In genomic region chr17:7346761-7347614, GRCh38 we compare ENCODE assay signal across 26 cellular contexts. TPM values are rescaled to one million over a fixed set of nuclear protein-coding genes. Genes with fewer than 3 reads are reported as not detected.
DNase-seq lines count a peak whose midpoint lies in the region; ATAC-seq, FAIRE-seq and TF ChIP-seq lines count a peak whose summit lies in the region.
"Had no signal": no experiment of that assay in that cellular context is flagged by ENCODE, and none has a peak within 500 bp of the region (broad histone marks: within the 10 kb centered on the region; RNA-seq: fewer than 3 reads in every experiment).

No MANE protein-coding gene starts in this region.

- H4K20me1 ChIP-seq in GM23338 (replicated peaks; ENCODE audit: insufficient read depth): 0 out of 2 replicates have a peak, but pooled peaks cover 3% of the 10 kb centered on the region
- H4K20me1 ChIP-seq in osteoblast (ENCODE audit: insufficient read depth, low read length): peaks cover 16% of the 10 kb centered on the region

- H3K27ac ChIP-seq in GM23338 (ENCODE audit: low read depth) (no peak overlapping the region), osteoblast (ENCODE audit: low read depth, low read length) (no peak overlapping the region)

- TF ChIP-seq CTCF in GM23338 (conservative IDR thresholded peaks at IDR 0.05; ENCODE audit: low read depth in 2 of 2): peak in 1 of 2 experiments; percentile 52; a peak in 2 of 4 replicates
- TF ChIP-seq CTCF in osteoblast (IDR thresholded peaks at IDR 0.05; ENCODE audit: extremely low read depth, low read depth, low read length): no peak

- DNase-seq in GM23338 (ENCODE audit: low spot score) (no peak), adipocyte (ENCODE audit: low read depth) (no peak), osteoblast (ENCODE audit: insufficient read length, low spot score, missing footprints) (peak; percentile 91), GM19239 (ENCODE audit: insufficient read length, low spot score) (no peak), T-helper 9 cell (no peak), AG20443 (ENCODE audit: low spot score) (no peak)
- DNase-seq: activated CD4-positive, alpha-beta T cell treated with anti-CD3 and anti-CD28 coated beads, Interleukin-2, amount 50 U/mL, for 1 hour; central memory CD4-positive, alpha-beta T cell; effector CD4-positive, alpha-beta T cell; HCEC 1CT; hippocampal formation; Kasumi-1; NCI-H1092; NCI-H1930; NCI-H345; PC-3; retina; SHP77; stimulated activated CD4-positive, alpha-beta T cell treated with anti-CD3 and anti-CD28 coated beads, Interleukin-12 subunit alpha, Interleukin-12 subunit beta, amount 100 ng/mL, for 4 hours; SW 1271 had no signal

- H3K36me3 ChIP-seq in GM23338 (ENCODE audit: insufficient read depth) (no peaks in the 10 kb centered on the region), adipocyte (ENCODE audit: control insufficient read depth, insufficient read depth, low read length, severe bottlenecking) (no peaks in the 10 kb centered on the region), osteoblast (ENCODE audit: insufficient read depth, low read length) (no peaks in the 10 kb centered on the region)

- H3K27me3 ChIP-seq in GM23338 (ENCODE audit: insufficient read depth) (no peaks in the 10 kb centered on the region), adipocyte (replicated peaks; ENCODE audit: control insufficient read depth, insufficient read depth, low read length) (peaks cover 25% of the 10 kb centered on the region), osteoblast (ENCODE audit: insufficient read depth, low read length) (peaks cover 24% of the 10 kb centered on the region)

- H3K4me1 ChIP-seq in GM23338 (ENCODE audit: insufficient read depth) (peaks cover 6% of the 10 kb centered on the region), adipocyte (ENCODE audit: control insufficient read depth, insufficient read depth, low read length) (peaks cover 25% of the 10 kb centered on the region), osteoblast (ENCODE audit: insufficient read depth, low read length) (peaks cover 25% of the 10 kb centered on the region)

- FAIRE-seq in GM19239 (lab: Jason Lieb, UNC): no peak
- FAIRE-seq: frontal cortex, HTR-8/SVneo, islet of Langerhans had no signal

- H3K4me3 ChIP-seq in GM23338 (no peak overlapping the region), adipocyte (ENCODE audit: low read length) (no peak overlapping the region), osteoblast (ENCODE audit: insufficient read depth, low read length) (no peak overlapping the region)

- H2AFZ ChIP-seq in GM23338 (no peak overlapping the region), osteoblast (ENCODE audit: low read length) (no peak overlapping the region)

- H3K4me3 Mint-ChIP-seq in GM23338: no peak overlapping the region

- H3K9me2 ChIP-seq in GM23338 (ENCODE audit: insufficient read depth): no peaks in the 10 kb centered on the region

- peak overlapping the region; percentile 33; the same call in 1 of the 2 replicates for H3K27ac Mint-ChIP-seq in GM23338

- ATAC-seq in GM23338: no peak
- ATAC-seq: PC-3 had no signal

- H3K27me3 Mint-ChIP-seq in GM23338 (ENCODE audit: insufficient read depth, low read depth, poor library complexity): peaks cover 32% of the 10 kb centered on the region

- H3K4me2 ChIP-seq in GM23338: no peak overlapping the region
- H3K4me2 ChIP-seq in osteoblast (ENCODE audit: insufficient read depth, low read length): no peak overlapping the region

- no peaks in the 10 kb centered on the region for H3K79me2 ChIP-seq in GM23338 (replicated peaks; ENCODE audit: insufficient read depth)
- H3K79me2 ChIP-seq in osteoblast (ENCODE audit: insufficient read depth, low read length): peaks cover 7% of the 10 kb centered on the region

- H3K9ac ChIP-seq in adipocyte (ENCODE audit: low read length): peak overlapping the region; percentile 10

- no peaks in the 10 kb centered on the region for H3K9me3 ChIP-seq in adipocyte (ENCODE audit: control insufficient read depth, low read length)
- H3K9me3 ChIP-seq in osteoblast (ENCODE audit: low read depth, low read length): no peaks in the 10 kb centered on the region

- H3K4me1 Mint-ChIP-seq in GM23338: peaks cover 16% of the 10 kb centered on the region

- H3K9me3 Mint-ChIP-seq in GM23338: no peaks in the 10 kb centered on the region

- peaks cover 3% of the 10 kb centered on the region; the same call in 2 of the 3 replicates for H3K36me3 Mint-ChIP-seq in GM23338 (ENCODE audit: low read depth)

- peaks cover 17% of the 10 kb centered on the region; the same call in 1 of the 2 replicates for H3F3A ChIP-seq in GM23338 (replicated peaks; ENCODE audit: low read depth)

TF ChIP-seq in GM23338, 12 proteins besides CTCF, POLR2A, EP300 and RAD21:
- TF ChIP-seq JUNB (IDR thresholded peaks at IDR 0.05; ENCODE audit: unreplicated experiment) (no peak), EZH2phosphoT487 (IDR thresholded peaks at IDR 0.05; ENCODE audit: unreplicated experiment) (no peak), ZNF331 (CRISPR knock-in tag; IDR thresholded peaks at IDR 0.05; ENCODE audit: low read depth) (no peak), STAT1 (IDR thresholded peaks at IDR 0.05; ENCODE audit: unreplicated experiment) (no peak), REST (IDR thresholded peaks at IDR 0.05; ENCODE audit: unreplicated experiment) (no peak), NANOG (IDR thresholded peaks at IDR 0.05; ENCODE audit: borderline replicate concordance) (no peak), CREB1 (CRISPR knock-in tag; IDR thresholded peaks at IDR 0.05; ENCODE audit: low read depth) (no peak), POLR2AphosphoS5 (IDR thresholded peaks at IDR 0.05; ENCODE audit: low read depth) (no peak)

RNA-seq across cellular contexts. Expression of gene KCTD11, which starts 5.0 kb away (rescaled TPM):
- 7.7 and 8.8 TPM in 2 replicates for total RNA-seq in GM23338 (2014; rRNA removed; shearing (Covaris generic))
- polyA plus RNA-seq in GM23338 (2016; fragmentation: Nextera tagmentation; extraction: Ambion mirVana): 2.2 and 2.3 TPM in 2 replicates
- 11.5 and 11.9 TPM in 2 replicates for total RNA-seq in osteoblast

RNA-seq across cellular contexts. Expression of gene TMEM95, which starts 8.0 kb away (rescaled TPM):
- total RNA-seq in GM23338 (2014; rRNA removed; shearing (Covaris generic)): not detected in 2 replicates
- polyA plus RNA-seq in GM23338 (2016; fragmentation: Nextera tagmentation; extraction: Ambion mirVana): not detected in 2 replicates
- total RNA-seq in osteoblast: not detected in 2 replicates
- total RNA-seq: frontal cortex, lower leg skin, mucosa of gallbladder, PC-3, urinary bladder had no signal
- polyA plus RNA-seq: urinary bladder had no signal

RNA-seq across cellular contexts. Expression of gene ACAP1, which starts 10.7 kb away (rescaled TPM):
- total RNA-seq in GM23338 (2014; rRNA removed; shearing (Covaris generic)): 30.7 and 35.8 TPM in 2 replicates
- 40.1 and 43.9 TPM in 2 replicates for polyA plus RNA-seq in GM23338 (2016; fragmentation: Nextera tagmentation; extraction: Ambion mirVana)
- total RNA-seq in osteoblast: 0.59 TPM in 1 of 2 replicates, not detected in the other
- total RNA-seq: PC-3 had no signal

RNA-seq across cellular contexts. Expression of gene NEURL4, which starts 17.9 kb away (rescaled TPM):
- 36.8 and 42.3 TPM in 2 replicates for total RNA-seq in GM23338 (2014; rRNA removed; shearing (Covaris generic))
- 6.3 and 6.7 TPM in 2 replicates for polyA plus RNA-seq in GM23338 (2016; fragmentation: Nextera tagmentation; extraction: Ambion mirVana)
- 14.7 and 18.8 TPM in 2 replicates for total RNA-seq in osteoblast

RNA-seq across cellular contexts. Expression of gene GPS2, which starts 31.8 kb away (rescaled TPM):
- 64.8 and 83.4 TPM in 2 replicates for total RNA-seq in GM23338 (2014; rRNA removed; shearing (Covaris generic))
- 117 and 122 TPM in 2 replicates for polyA plus RNA-seq in GM23338 (2016; fragmentation: Nextera tagmentation; extraction: Ambion mirVana)
- total RNA-seq in osteoblast: 46.9 and 48.1 TPM in 2 replicates

Comparison
In these comparisons a context has a peak if more than half of its experiments do, and no peak if none do; other contexts are left out.
1. RNA of gene ACAP1, which starts 10.7 kb away (total RNA-seq): 30.7 to 35.8 TPM in GM23338; 0.59 TPM in osteoblast; every median in the first group is over 10 times any median in the second.